8 cellular contexts compared by ENCODE assay signal in the genomic region with DNA sequence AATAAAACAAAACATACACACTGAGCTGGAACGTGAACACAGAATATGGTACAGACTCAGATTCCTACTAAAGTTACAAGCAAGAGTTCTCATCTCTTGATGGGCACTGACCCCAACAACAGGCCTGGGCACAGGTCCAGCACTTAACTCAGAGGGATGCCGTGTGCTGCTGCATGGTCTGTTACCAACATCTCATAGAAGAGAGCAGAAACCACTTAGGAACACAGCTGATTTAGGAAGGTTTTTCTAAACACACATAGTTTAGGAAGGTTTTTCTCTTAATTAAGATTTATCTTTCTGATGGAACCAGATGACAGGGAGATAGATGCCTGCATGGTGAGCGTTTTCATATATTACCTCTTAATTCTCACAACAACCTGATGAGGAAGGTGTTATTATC. TPM values are rescaled to one million over a fixed set of nuclear protein-coding genes. Genes with fewer than 3 reads are reported as not detected.
DNase-seq lines count a peak whose midpoint lies in the region; ATAC-seq and TF ChIP-seq lines count a peak whose summit lies in the region.

No MANE protein-coding gene starts in this region.

- TF ChIP-seq CTCF in HL-60 (IDR thresholded peaks at IDR 0.05; ENCODE audit: insufficient read depth, low read length) (no peak), fibroblast of the aortic adventitia (IDR thresholded peaks at IDR 0.05; ENCODE audit: insufficient read depth, low read length) (no peak)

- H3K4me1 Mint-ChIP-seq in T-helper 17 cell, result peaks cover 28% of the 10 kb centered on the region

- peak overlapping the region; percentile 85 for H3K4me3 Mint-ChIP-seq in T-helper 17 cell

- peak overlapping the region; percentile 49 for H3K27ac Mint-ChIP-seq in T-helper 17 cell

- H3K36me3 Mint-ChIP-seq in T-helper 17 cell (ENCODE audit: low read depth), result peaks cover 2% of the 10 kb centered on the region

- H3K4me3 ChIP-seq in HL-60 (replicated peaks; ENCODE audit: insufficient read depth, low read length), result peak overlapping the region; percentile 77; the same call in 1 of the 2 replicates
- peak overlapping the region; percentile 80 for H3K4me3 ChIP-seq in fibroblast of the aortic adventitia (ENCODE audit: low read depth, low read length)

- H3K9me3 ChIP-seq in T-helper 17 cell (ENCODE audit: control insufficient read depth, low read length, poor library complexity, severe bottlenecking), result no peaks in the 10 kb centered on the region

- H3K27me3 ChIP-seq in HL-60 (ENCODE audit: insufficient read depth, poor library complexity, severe bottlenecking), result no peaks in the 10 kb centered on the region

- peak; percentile 23 for DNase-seq in Ammon's horn (ENCODE audit: low spot score)
- no peak for DNase-seq in HL-60 (ENCODE audit: low read depth in 1 of 2, low spot score in 1 of 2)
- no peak for DNase-seq in T-helper 17 cell
- DNase-seq in fibroblast of the aortic adventitia (ENCODE audit: low read depth), result peak; percentile 76
- DNase-seq in smooth muscle cell of the brain vasculature (ENCODE audit: low read depth, low spot score), result peak; percentile 61
- DNase-seq in cortex of kidney (lab: John Stamatoyannopoulos, UW), result no peak

- no peaks in the 10 kb centered on the region for H3K27me3 Mint-ChIP-seq in T-helper 17 cell

- ATAC-seq in T-helper 17 cell, result no peak
- ATAC-seq in esophagus mucosa, result no peak
- ATAC-seq in GM21528 (IDR thresholded peaks at IDR 0.05; ENCODE audit: low FRiP score, unreplicated experiment), result no peak

- no peak overlapping the region for H3K27ac ChIP-seq in HL-60 (replicated peaks)

RNA-seq across cellular contexts. Expression of a gene that starts 1.5 kb away (rescaled TPM):
- total RNA-seq in T-helper 17 cell (10 to 100 TPM; 11.1 to 12.8 TPM), fibroblast of the aortic adventitia (ENCODE audit: low replicate concordance) (13.2 and 35.2 TPM in 2 replicates), esophagus mucosa (11.6 TPM)

RNA-seq across cellular contexts. Expression of a gene that starts 28.7 kb away (rescaled TPM):
- total RNA-seq in T-helper 17 cell (10 to 100 TPM; 70.4 to 74.5 TPM), fibroblast of the aortic adventitia (ENCODE audit: low replicate concordance) (39.0 and 40.2 TPM in 2 replicates), esophagus mucosa (48.5 TPM)

Comparison
In these comparisons a context has a peak if more than half of its experiments do, and no peak if none do; other contexts are left out.
1. DNase-seq: peak in Ammon's horn (single experiment), fibroblast of the aortic adventitia (single experiment) and smooth muscle cell of the brain vasculature (single experiment); none in HL-60 (0 of 2), T-helper 17 cell (0 of 3) and cortex of kidney (single experiment).